Comparison of ENCODE assay signal across 21 cellular contexts in genomic region chr9:110837401-110838005, GRCh38.
DNase-seq lines count a peak whose midpoint lies in the region; ATAC-seq and TF ChIP-seq lines count a peak whose summit lies in the region.
"Had no signal": no experiment of that assay in that cellular context is flagged by ENCODE, and none has a peak within 500 bp of the region (broad histone marks: within the 10 kb centered on the region; RNA-seq: fewer than 3 reads in every experiment).

No MANE protein-coding gene starts in this region.

- H3K4me1 ChIP-seq in H9 (ENCODE audit: insufficient read depth, low read length), result no peaks in the 10 kb centered on the region; the same call in 1 of the 2 replicates
- H3K4me1 ChIP-seq: adrenal gland, gastrocnemius medialis, neural progenitor cell had no signal

- H3K4me1 Mint-ChIP-seq in H9, result no peaks in the 10 kb centered on the region
- H3K4me1 Mint-ChIP-seq in activated CD8-positive, alpha-beta T cell treated with anti-CD3 and anti-CD28 coated beads for 36 hours (ENCODE audit: low read depth), result no peaks in the 10 kb centered on the region
- H3K4me1 Mint-ChIP-seq: activated CD4-positive, alpha-beta T cell treated with anti-CD3 and anti-CD28 coated beads for 36 hours had no signal

- no peak overlapping the region for H2BK12ac ChIP-seq in H9 (ENCODE audit: insufficient read length, low read depth, low read length)

- WGBS in H9 (ENCODE audit: extremely low coverage, insufficient read length, low lambda C conversion rate), result no CpG with 5 or more reads among the region's 2 CpGs

- H2BK120ac ChIP-seq in H9 (ENCODE audit: low read depth, low read length, poor library complexity, severe bottlenecking), result no peak overlapping the region

- no peak overlapping the region for H3K4me2 ChIP-seq in H9 (ENCODE audit: insufficient read depth, insufficient read length, low read length)
- H3K4me2 ChIP-seq: neural progenitor cell had no signal

- no peak overlapping the region for H2AK5ac ChIP-seq in H9 (ENCODE audit: insufficient read length, low read length)

- no peak overlapping the region for H3K9ac ChIP-seq in H9 (ENCODE audit: extremely low read depth, insufficient read length, low read length)
- H3K9ac ChIP-seq: neural progenitor cell had no signal

- H3K56ac ChIP-seq in H9 (ENCODE audit: insufficient read length, low read depth, low read length), result no peak overlapping the region

- H2BK20ac ChIP-seq in H9 (ENCODE audit: low read depth, low read length, poor library complexity, severe bottlenecking), result no peak overlapping the region

- no peak overlapping the region for H4K91ac ChIP-seq in H9 (ENCODE audit: insufficient read length, low read depth, low read length)

- TF ChIP-seq CTCF in H9 (conservative IDR thresholded peaks at IDR 0.05), result no peak
- no peak for TF ChIP-seq CTCF in activated CD8-positive, alpha-beta T cell treated with anti-CD3 and anti-CD28 coated beads for 36 hours (IDR thresholded peaks at IDR 0.05)

- H2AFZ ChIP-seq in H9 (ENCODE audit: low read length), result no peak overlapping the region
- H2AFZ ChIP-seq: neural progenitor cell had no signal

- H3K9me3 Mint-ChIP-seq in H9, result no peaks in the 10 kb centered on the region; a peak in 1 of 5 replicates
- no peaks in the 10 kb centered on the region for H3K9me3 Mint-ChIP-seq in activated CD8-positive, alpha-beta T cell treated with anti-CD3 and anti-CD28 coated beads for 36 hours
- H3K9me3 Mint-ChIP-seq: neural progenitor cell had no signal

- H3K4me3 Mint-ChIP-seq in H9, result no peak overlapping the region
- H3K4me3 Mint-ChIP-seq in activated CD8-positive, alpha-beta T cell treated with anti-CD3 and anti-CD28 coated beads for 36 hours, result no peak overlapping the region
- H3K4me3 Mint-ChIP-seq: activated CD4-positive, alpha-beta T cell treated with anti-CD3 and anti-CD28 coated beads for 36 hours; neural progenitor cell had no signal

- CTCF ChIA-PET in activated CD8-positive, alpha-beta T cell treated with anti-CD3 and anti-CD28 coated beads for 36 hours (lab: Charles Lee), result no interaction called here

- H4K8ac ChIP-seq in H9 (replicated peaks; ENCODE audit: insufficient read length, low read depth, low read length), result no peak overlapping the region

- no peaks in the 10 kb centered on the region for H3K79me2 ChIP-seq in H9 (ENCODE audit: insufficient read depth, low read length)

- H3K9me3 ChIP-seq in H9 (ENCODE audit: control insufficient read depth, low read depth, low read length), result no peaks in the 10 kb centered on the region
- H3K9me3 ChIP-seq: adrenal gland, gastrocnemius medialis, mucosa of descending colon had no signal

- intact Hi-C loops in activated CD8-positive, alpha-beta T cell treated with anti-CD3 and anti-CD28 coated beads for 36 hours (cut with micrococcal nuclease), result no loop called here

- no peaks in the 10 kb centered on the region for H3K27me3 ChIP-seq in H9 (ENCODE audit: insufficient read depth, low read length)
- H3K27me3 ChIP-seq: adrenal gland, dorsolateral prefrontal cortex, gastrocnemius medialis, neural progenitor cell had no signal

- no peaks in the 10 kb centered on the region for H3K23me2 ChIP-seq in H9 (ENCODE audit: insufficient read length, low read depth, low read length, poor library complexity, severe bottlenecking)

- no peak overlapping the region for H2BK5ac ChIP-seq in H9 (ENCODE audit: insufficient read length, low read length)

- H3K14ac ChIP-seq in H9 (ENCODE audit: insufficient read depth, low read length), result no peak overlapping the region

- no peaks in the 10 kb centered on the region for H3K79me1 ChIP-seq in H9 (ENCODE audit: insufficient read depth, low read depth, low read length, poor library complexity, severe bottlenecking)

- no peak overlapping the region for H3T11ph ChIP-seq in H9 (ENCODE audit: low read length)

- no peak overlapping the region for H4K5ac ChIP-seq in H9 (ENCODE audit: insufficient read length, low read depth, low read length)

- no peak overlapping the region for H3K27ac Mint-ChIP-seq in H9
- H3K27ac Mint-ChIP-seq in activated CD8-positive, alpha-beta T cell treated with anti-CD3 and anti-CD28 coated beads for 36 hours, result no peak overlapping the region
- H3K27ac Mint-ChIP-seq: activated CD4-positive, alpha-beta T cell treated with anti-CD3 and anti-CD28 coated beads for 36 hours; neural progenitor cell had no signal

- peak; percentile 92 for ATAC-seq in GM18511 (IDR thresholded peaks at IDR 0.05; ENCODE audit: unreplicated experiment)
- ATAC-seq in GM19351 (IDR thresholded peaks at IDR 0.05; ENCODE audit: unreplicated experiment), result peak; percentile 69
- ATAC-seq in HG03064 (IDR thresholded peaks at IDR 0.05; ENCODE audit: low read depth, unreplicated experiment), result peak; percentile 59
- ATAC-seq in GM21717 (IDR thresholded peaks at IDR 0.05; ENCODE audit: unreplicated experiment), result no peak
- ATAC-seq in activated CD8-positive, alpha-beta T cell treated with anti-CD3 and anti-CD28 coated beads for 36 hours, result no peak
- ATAC-seq: activated CD4-positive, alpha-beta T cell treated with anti-CD3 and anti-CD28 coated beads for 36 hours; gastrocnemius medialis; left colon; mucosa of descending colon had no signal

- H2BK15ac ChIP-seq in H9 (ENCODE audit: low read depth, low read length), result no peak overlapping the region

- no peak overlapping the region for H3K4ac ChIP-seq in H9 (ENCODE audit: low read depth, low read length)

- no peak overlapping the region for H3K18ac ChIP-seq in H9 (ENCODE audit: insufficient read length, low read depth, low read length)

- no peaks in the 10 kb centered on the region for H3K27me3 Mint-ChIP-seq in H9 (ENCODE audit: low read depth)
- no peaks in the 10 kb centered on the region for H3K27me3 Mint-ChIP-seq in activated CD8-positive, alpha-beta T cell treated with anti-CD3 and anti-CD28 coated beads for 36 hours
- H3K27me3 Mint-ChIP-seq: activated CD4-positive, alpha-beta T cell treated with anti-CD3 and anti-CD28 coated beads for 36 hours had no signal

- no peak overlapping the region for H3K23ac ChIP-seq in H9 (ENCODE audit: insufficient read length, low read depth, low read length)

- POLR2A ChIA-PET in activated CD8-positive, alpha-beta T cell treated with anti-CD3 and anti-CD28 coated beads for 36 hours (lab: Charles Lee), result no interaction called here

- no peaks in the 10 kb centered on the region for H3K36me3 Mint-ChIP-seq in H9 (ENCODE audit: insufficient read depth in 1 of 3, low read depth in 3 of 3)
- no peaks in the 10 kb centered on the region for H3K36me3 Mint-ChIP-seq in activated CD8-positive, alpha-beta T cell treated with anti-CD3 and anti-CD28 coated beads for 36 hours (ENCODE audit: low read depth)
- H3K36me3 Mint-ChIP-seq: neural progenitor cell had no signal

- DNase-seq in epithelial cell of prostate (ENCODE audit: low read depth, low spot score) (no peak), dermis blood vessel endothelial cell (no peak), H9 (no peak)
- DNase-seq in activated CD8-positive, alpha-beta T cell treated with anti-CD3 and anti-CD28 coated beads for 36 hours, result no peak
- DNase-seq: activated CD4-positive, alpha-beta T cell treated with anti-CD3 and anti-CD28 coated beads for 36 hours; activated gamma-delta T cell; adrenal gland; dorsolateral prefrontal cortex; erythroblast; gastrocnemius medialis; Kasumi-1; left colon; mucosa of descending colon; NCI-H1417 treated with DMSO at 0.1 percent for 48 hours; NCI-H2171 treated with DMSO at 0.1 percent for 48 hours; stimulated activated CD4-positive, alpha-beta T cell treated with anti-CD3 and anti-CD28 coated beads, Interleukin-4, amount 100 ng/mL, for 4 hours had no signal

- H3K27ac ChIP-seq in epithelial cell of prostate, result peak overlapping the region; percentile 44
- H3K27ac ChIP-seq in H9 (ENCODE audit: insufficient read length, low read depth, low read length), result no peak overlapping the region
- H3K27ac ChIP-seq: adrenal gland, dorsolateral prefrontal cortex, gastrocnemius medialis, neural progenitor cell had no signal

- H4K20me1 ChIP-seq in H9 (ENCODE audit: control insufficient read depth, insufficient read depth, insufficient read length), result no peaks in the 10 kb centered on the region

Comparison
In these comparisons a context has a peak if more than half of its experiments do, and no peak if none do; other contexts are left out.
1. ATAC-seq: peak in GM18511 (single experiment), GM19351 (single experiment) and HG03064 (single experiment); none in GM21717 (single experiment) and activated CD8-positive, alpha-beta T cell treated with anti-CD3 and anti-CD28 coated beads for 36 hours (single experiment).